In genomic region chr11:118933486-118933885, GRCh38 we compare ENCODE assay signal across 14 cellular contexts. TPM values are rescaled to one million over a fixed set of nuclear protein-coding genes. Genes with fewer than 3 reads are reported as not detected.
DNase-seq lines count a peak whose midpoint lies in the region; ATAC-seq and TF ChIP-seq lines count a peak whose summit lies in the region.
"Had no signal": no experiment of that assay in that cellular context is flagged by ENCODE, and none has a peak within 500 bp of the region (broad histone marks: within the 10 kb centered on the region; RNA-seq: fewer than 3 reads in every experiment).

No MANE protein-coding gene starts in this region.

- peak overlapping the region; percentile 20 for H3K27ac Mint-ChIP-seq in memory B cell
- H3K27ac Mint-ChIP-seq in stimulated activated memory B cell treated with anti-CD40 and anti-IgM and Interleukin-4, amounts not matched to agents 10 μg/mL and 1 μg/mL and 100 μg/mL, for 72 hours = no peak overlapping the region

- no peaks in the 10 kb centered on the region for H3K27me3 ChIP-seq in SK-N-SH (ENCODE audit: insufficient read depth)
- no peaks in the 10 kb centered on the region for H3K27me3 ChIP-seq in mammary epithelial cell (ENCODE audit: insufficient read depth, low read length)
- H3K27me3 ChIP-seq in stomach smooth muscle (ENCODE audit: control insufficient read depth in 1 of 2, insufficient read depth in 2 of 2, low read length in 2 of 2) = no peaks in the 10 kb centered on the region
- H3K27me3 ChIP-seq: brain microvascular endothelial cell, upper lobe of left lung had no signal

- no TSS peak for BruUV-seq in mammary epithelial cell (replicated peaks; lab: Mats Ljungman, UMichigan)

- H2AFZ ChIP-seq in SK-N-SH (ENCODE audit: low read depth) = no peak overlapping the region
- peak overlapping the region; percentile 31 for H2AFZ ChIP-seq in mammary epithelial cell (ENCODE audit: low read depth, low read length)

- peaks cover 5% of the 10 kb centered on the region for H3K79me2 ChIP-seq in SK-N-SH (ENCODE audit: insufficient read depth)
- peaks cover 8% of the 10 kb centered on the region for H3K79me2 ChIP-seq in mammary epithelial cell (ENCODE audit: insufficient read depth, low read length)

- TF ChIP-seq RAD21 in SK-N-SH (IDR thresholded peaks at IDR 0.05; ENCODE audit: low read length) = no peak

- peaks cover 2% of the 10 kb centered on the region for H3K27me3 Mint-ChIP-seq in memory B cell
- no peaks in the 10 kb centered on the region for H3K27me3 Mint-ChIP-seq in stimulated activated memory B cell treated with anti-CD40 and anti-IgM and Interleukin-4, amounts not matched to agents 10 μg/mL and 1 μg/mL and 100 μg/mL, for 72 hours

- CTCF ChIA-PET in SK-N-SH (lab: Yijun Ruan, JAX) (interaction anchor here (6.2 to 13.4 kb wide), 2 partner anchors 23 to 244 kb away, joined by 31 to 186 read pairs; partner anchors contain the start of gene UPK2), mammary epithelial cell (lab: Charles Lee; ENCODE audit: low non-redundant PET) (no interaction called here), HEK293T (lab: Yijun Ruan, JAX) (no interaction called here)

- H3K4me1 ChIP-seq in SK-N-SH (ENCODE audit: control insufficient read depth in 1 of 2, insufficient read depth in 2 of 2, low read depth in 1 of 2, low read length in 1 of 2) (peaks cover 5 to 13% of the 10 kb centered on the region in 2 experiments; a peak in 2 of 4 replicates), mammary epithelial cell (ENCODE audit: insufficient read depth, low read length) (peaks cover 25% of the 10 kb centered on the region), stomach smooth muscle (ENCODE audit: control insufficient read depth, insufficient read depth, low read length) (peaks cover 25% of the 10 kb centered on the region)

- 58% methylated on average over 4 of the region's 4 CpGs for WGBS in SK-N-SH (ENCODE audit: low lambda C conversion rate)
- 27% methylated on average over 4 of the region's 4 CpGs for WGBS in mammary epithelial cell (ENCODE audit: low coverage, missing lambda C conversion rate)

- POLR2A ChIA-PET in SK-N-SH (lab: Yijun Ruan, JAX) (no interaction called here), HEK293T (lab: Yijun Ruan, JAX) (interaction anchor here (1.0 kb wide), 1 partner anchor 24 kb away, joined by 3 read pairs; no protein-coding TSS in a partner anchor)

- H3K4me2 ChIP-seq in SK-N-SH (no peak overlapping the region), mammary epithelial cell (ENCODE audit: insufficient read depth, low read depth, low read length) (no peak overlapping the region)

- H3K27ac ChIP-seq in SK-N-SH (ENCODE audit: low read depth in 2 of 2, low read length in 1 of 2) = no peak overlapping the region
- H3K27ac ChIP-seq in mammary epithelial cell (ENCODE audit: insufficient read depth, low read depth, low read length) = no peak overlapping the region
- peak overlapping the region; percentile 80 for H3K27ac ChIP-seq in stomach smooth muscle (ENCODE audit: low read length)
- H3K27ac ChIP-seq: brain microvascular endothelial cell, upper lobe of left lung had no signal

- dilution Hi-C loops in mammary epithelial cell (cut with HindIII; ENCODE audit: low sequenced_read_pairs) = no loop called here

- no peaks in the 10 kb centered on the region for H3K36me3 Mint-ChIP-seq in memory B cell
- no peaks in the 10 kb centered on the region for H3K36me3 Mint-ChIP-seq in stimulated activated memory B cell treated with anti-CD40 and anti-IgM and Interleukin-4, amounts not matched to agents 10 μg/mL and 1 μg/mL and 100 μg/mL, for 72 hours
- H3K36me3 Mint-ChIP-seq: naive B cell had no signal

- no peaks in the 10 kb centered on the region for H3K9me3 Mint-ChIP-seq in memory B cell
- no peaks in the 10 kb centered on the region for H3K9me3 Mint-ChIP-seq in stimulated activated memory B cell treated with anti-CD40 and anti-IgM and Interleukin-4, amounts not matched to agents 10 μg/mL and 1 μg/mL and 100 μg/mL, for 72 hours
- H3K9me3 Mint-ChIP-seq: naive B cell had no signal

- TF ChIP-seq EP300 in SK-N-SH (IDR thresholded peaks at IDR 0.05; ENCODE audit: borderline replicate concordance in 1 of 2, low read depth in 1 of 2, low read length in 1 of 2) = no peak

- H3K4me3 ChIP-seq in SK-N-SH (ENCODE audit: low read depth in 2 of 2, low read length in 1 of 2) = no peak overlapping the region
- H3K4me3 ChIP-seq in mammary epithelial cell (replicated peaks in 1 of 3; ENCODE audit: insufficient read depth in 1 of 3, low read depth in 2 of 3, low read length in 3 of 3) = no peak overlapping the region
- H3K4me3 ChIP-seq in stomach smooth muscle (ENCODE audit: low read length in 2 of 2) = peak overlapping the region in 1 of 2 donors; percentile 40
- H3K4me3 ChIP-seq: upper lobe of left lung had no signal

- H4K20me1 ChIP-seq in SK-N-SH (ENCODE audit: insufficient read depth) = no peaks in the 10 kb centered on the region
- H4K20me1 ChIP-seq in mammary epithelial cell (ENCODE audit: insufficient read depth, low read length) = no peaks in the 10 kb centered on the region

- no peaks in the 10 kb centered on the region for H3K9me3 ChIP-seq in SK-N-SH
- no peaks in the 10 kb centered on the region for H3K9me3 ChIP-seq in mammary epithelial cell (replicated peaks; ENCODE audit: insufficient read depth, low read length)
- no peaks in the 10 kb centered on the region for H3K9me3 ChIP-seq in stomach smooth muscle (ENCODE audit: control insufficient read depth in 2 of 2, low read length in 2 of 2)
- H3K9me3 ChIP-seq: upper lobe of left lung had no signal

- peaks cover 17% of the 10 kb centered on the region for H3K4me1 Mint-ChIP-seq in memory B cell
- H3K4me1 Mint-ChIP-seq in stimulated activated memory B cell treated with anti-CD40 and anti-IgM and Interleukin-4, amounts not matched to agents 10 μg/mL and 1 μg/mL and 100 μg/mL, for 72 hours = peaks cover 37% of the 10 kb centered on the region

- H3K9me2 ChIP-seq in SK-N-SH = no peaks in the 10 kb centered on the region

- intact Hi-C loops in mammary epithelial cell (cut with micrococcal nuclease) = no loop called here

- H3K9ac ChIP-seq in SK-N-SH (no peak overlapping the region), mammary epithelial cell (ENCODE audit: insufficient read depth, low read length) (no peak overlapping the region), stomach smooth muscle (ENCODE audit: low read length in 2 of 2) (peak overlapping the region; percentile 23 to 36)

- DNase-seq in SK-N-SH (peak; percentile 7), mammary epithelial cell (no peak), memory B cell (ENCODE audit: low spot score in 2 of 2) (no peak), HEK293T (ENCODE audit: extremely low spot score) (no peak)
- DNase-seq: activated T-cell treated with anti-CD3 and anti-CD28 coated beads, Interleukin-2, amount 50 U/mL, for 1 hour; brain microvascular endothelial cell; naive B cell; upper lobe of left lung had no signal

- H3K4me3 Mint-ChIP-seq in memory B cell = no peak overlapping the region
- H3K4me3 Mint-ChIP-seq in stimulated activated memory B cell treated with anti-CD40 and anti-IgM and Interleukin-4, amounts not matched to agents 10 μg/mL and 1 μg/mL and 100 μg/mL, for 72 hours = no peak overlapping the region

- no peak for ATAC-seq in SK-N-SH treated with all-trans-retinoic acid at 6 μM for 48 hours
- no peak for ATAC-seq in memory B cell (ENCODE audit: low read depth)
- no peak for ATAC-seq in stimulated activated memory B cell treated with anti-CD40 and anti-IgM and Interleukin-4, amounts not matched to agents 10 μg/mL and 1 μg/mL and 100 μg/mL, for 72 hours
- no peak for ATAC-seq in HG02852 (IDR thresholded peaks at IDR 0.05; ENCODE audit: unreplicated experiment)

- H3K36me3 ChIP-seq in SK-N-SH (replicated peaks in 1 of 2; ENCODE audit: control insufficient read depth in 1 of 2, insufficient read depth in 2 of 2, low read length in 1 of 2) = no peaks in the 10 kb centered on the region
- no peaks in the 10 kb centered on the region for H3K36me3 ChIP-seq in mammary epithelial cell (ENCODE audit: insufficient read depth, low read length)
- no peaks in the 10 kb centered on the region for H3K36me3 ChIP-seq in stomach smooth muscle (ENCODE audit: control insufficient read depth in 2 of 2, insufficient read depth in 2 of 2, low read length in 2 of 2)
- H3K36me3 ChIP-seq: brain microvascular endothelial cell, upper lobe of left lung had no signal

- in situ Hi-C loops in mammary epithelial cell (cut with MboI; ENCODE audit: low sequenced_read_pairs in 2 of 2) = loop anchor here in 1 of 2 donors (10.0 kb wide), 1 partner anchor 239 kb away; no protein-coding TSS in a partner anchor

- no peak for TF ChIP-seq CTCF in SK-N-SH (IDR thresholded peaks at IDR 0.05)
- no peak for TF ChIP-seq CTCF in mammary epithelial cell (conservative IDR thresholded peaks at IDR 0.05 in 1 of 2, IDR thresholded peaks at IDR 0.05 in 1 of 2; ENCODE audit: extremely low read depth in 1 of 2, insufficient read depth in 1 of 2, low read depth in 1 of 2, low read length in 2 of 2)

- H3F3A ChIP-seq in SK-N-SH (replicated peaks; ENCODE audit: insufficient read depth) = peaks cover 24% of the 10 kb centered on the region

TF ChIP-seq in SK-N-SH, 30 proteins besides CTCF, POLR2A, EP300 and RAD21 (continues in another document):
- no peak for TF ChIP-seq NRF1 (IDR thresholded peaks at IDR 0.05; ENCODE audit: low read depth, low read length)

TF ChIP-seq in SK-N-SH treated with all-trans-retinoic acid at 6 μM for 48 hours, 23 proteins besides CTCF, POLR2A, EP300 and RAD21 (continues in another document):
- no peak for TF ChIP-seq ESRRG (CRISPR knock-in tag; IDR thresholded peaks at IDR 0.05)

TF ChIP-seq in HEK293T, 16 proteins besides CTCF, POLR2A, EP300 and RAD21 (continues in another document):
- no peak for TF ChIP-seq FOXM1 (IDR thresholded peaks at IDR 0.05; ENCODE audit: borderline replicate concordance)

RNA-seq across cellular contexts. Expression of gene BCL9L, which starts 7.8 kb away (rescaled TPM):
- polyA plus RNA-seq in SK-N-SH (2012; rRNA removed) (4.5 and 12.1 TPM in 2 replicates), mammary epithelial cell (20.5 TPM)
- 4.6 and 8.6 TPM in 2 replicates for polyA plus RNA-seq in SK-N-SH (2012; cell fraction: cytosol; rRNA removed)
- polyA plus RNA-seq in SK-N-SH (2012; cell fraction: nucleus; rRNA removed) = 21.7 and 24.0 TPM in 2 replicates
- 100 to 1,000 TPM in 1 of 2 donors, 10 to 100 TPM in 1; 29.2 to 146 TPM for total RNA-seq in mammary epithelial cell
- 39.1 TPM for polyA minus RNA-seq in mammary epithelial cell

RNA-seq across cellular contexts. Expression of gene UPK2, which starts 22.6 kb away (rescaled TPM):
- polyA plus RNA-seq in SK-N-SH (2012; rRNA removed) (0.15 and 0.21 TPM in 2 replicates), mammary epithelial cell (0.74 TPM)
- polyA plus RNA-seq in SK-N-SH (2012; cell fraction: cytosol; rRNA removed) = 0.13 and 0.16 TPM in 2 replicates
- 0.14 and 0.38 TPM in 2 replicates for polyA plus RNA-seq in SK-N-SH (2012; cell fraction: nucleus; rRNA removed)
- total RNA-seq in mammary epithelial cell = under 1 TPM in 1 of 2 donors, not detected in 1; 0.45 TPM
- not detected for polyA minus RNA-seq in mammary epithelial cell
- total RNA-seq: A172, fibroblast of lung, upper lobe of left lung had no signal
- polyA plus RNA-seq: fibroblast of lung had no signal

RNA-seq across cellular contexts. Expression of gene FOXR1, which starts 38.1 kb away (rescaled TPM):
- polyA plus RNA-seq in SK-N-SH (2012; rRNA removed) = not detected in 2 replicates
- not detected in 2 replicates for polyA plus RNA-seq in SK-N-SH (2012; cell fraction: cytosol; rRNA removed)
- polyA plus RNA-seq in SK-N-SH (2012; cell fraction: nucleus; rRNA removed) = not detected in 2 replicates
- not detected for total RNA-seq in mammary epithelial cell
- not detected for polyA plus RNA-seq in mammary epithelial cell
- not detected for polyA minus RNA-seq in mammary epithelial cell
- total RNA-seq: A172, fibroblast of lung, upper lobe of left lung had no signal
- polyA plus RNA-seq: fibroblast of lung had no signal

RNA-seq across cellular contexts. Expression of gene CXCR5, which starts 49.8 kb away (rescaled TPM):
- polyA plus RNA-seq in SK-N-SH (2012; rRNA removed) = 0.02 TPM in 1 of 2 replicates, not detected in the other
- polyA plus RNA-seq in SK-N-SH (2012; cell fraction: cytosol; rRNA removed) = not detected in 2 replicates
- not detected in 2 replicates for polyA plus RNA-seq in SK-N-SH (2012; cell fraction: nucleus; rRNA removed)
- total RNA-seq in mammary epithelial cell = not detected
- polyA plus RNA-seq in mammary epithelial cell = not detected
- not detected for polyA minus RNA-seq in mammary epithelial cell
- total RNA-seq: A172, fibroblast of lung had no signal
- polyA plus RNA-seq: fibroblast of lung had no signal

Comparison
In these comparisons a context has a peak if more than half of its experiments do, and no peak if none do; other contexts are left out.
1. H3K9ac ChIP-seq: peak in stomach smooth muscle (2 of 2); none in SK-N-SH (single experiment) and mammary epithelial cell (single experiment).